Comparison of ENCODE assay signal across 27 cellular contexts in genomic region chr6:148727104-148727503, GRCh38.
A peak's percentile ranks its signal among the peaks of the same experiment; 100 is the strongest.
DNase-seq lines count a peak whose midpoint lies in the region; TF ChIP-seq lines count a peak whose summit lies in the region.
"Had no signal": no experiment of that assay in that cellular context is flagged by ENCODE, and none has a peak within 500 bp of the region (broad histone marks: within the 10 kb centered on the region; RNA-seq: fewer than 3 reads in every experiment).

No MANE protein-coding gene starts in this region.

- TF ChIP-seq CTCF in HEK293 (tag by site-specific recombination; IDR thresholded peaks at IDR 0.05), result no peak

- CTCF ChIA-PET in HEK293 (lab: Yijun Ruan, JAX), result interaction anchor here (1.2 kb wide), 1 partner anchor 149 kb away, joined by 3 read pairs; no protein-coding TSS in a partner anchor

- POLR2A ChIA-PET in HEK293 (lab: Yijun Ruan, JAX), result no interaction called here

- H3K4me1 ChIP-seq in HEK293 (ENCODE audit: control insufficient read depth, insufficient read depth, low read length), result no peaks in the 10 kb centered on the region
- H3K4me1 ChIP-seq: A549; BE2C; BLaER1; BLaER1 treated with 17β-estradiol and CSF1 and Interleukin-3, amounts not matched to agents 10 nM and 100 nM; Caco-2 had no signal

- H3K4me3 ChIP-seq in HEK293 (ENCODE audit: low read depth, low read length), result no peak overlapping the region
- H3K4me3 ChIP-seq: A549; BLaER1; BLaER1 treated with 17β-estradiol and CSF1 and Interleukin-3, amounts not matched to agents 10 nM and 100 nM had no signal

- no peak for DNase-seq in activated gamma-delta T cell treated with Interleukin-2 at 50 U/mL for 16 hours
- DNase-seq: 8988T; ACHN; AML-193; BE2C; C1 segment of cervical spinal cord; Caco-2; Calu3; CD4-positive, alpha-beta memory T cell; CD4-positive, alpha-beta T cell; CD4-positive, CD25-positive, alpha-beta regulatory T cell; CD8-positive, alpha-beta memory T cell; CD8-positive, alpha-beta T cell; COR-L47; DMS 273 treated with DMSO at 0.1 percent for 48 hours; DMS153; DMS53; DMS79; DMS79 treated with DMSO at 0.1 percent for 48 hours; DND-41; EL had no signal

- H3K36me3 ChIP-seq in HEK293 (ENCODE audit: control insufficient read depth in 2 of 2, insufficient read depth in 1 of 2, low read length in 2 of 2), result no peaks in the 10 kb centered on the region
- H3K36me3 ChIP-seq: BE2C; BLaER1; BLaER1 treated with 17β-estradiol and CSF1 and Interleukin-3, amounts not matched to agents 10 nM and 100 nM had no signal

- no peak overlapping the region for H3K27ac ChIP-seq in HEK293 (ENCODE audit: extremely low read depth, low read depth, low read length)
- H3K27ac ChIP-seq: 22Rv1; A549; BLaER1; BLaER1 treated with 17β-estradiol and CSF1 and Interleukin-3, amounts not matched to agents 10 nM and 100 nM; C4-2B had no signal

- H3K9me3 ChIP-seq in HEK293 (ENCODE audit: control insufficient read depth, insufficient read depth, low read depth, low read length), result no peaks in the 10 kb centered on the region; the same call in 1 of the 2 replicates
- H3K9me3 ChIP-seq: A549, BE2C, Caco-2 had no signal

TF ChIP-seq in HEK293, 187 proteins besides CTCF, POLR2A, EP300 and RAD21:
- TF ChIP-seq ZFP41 (tag by site-specific recombination; IDR thresholded peaks at IDR 0.05; ENCODE audit: borderline replicate concordance) (no peak), ZNF248 (tag by site-specific recombination; IDR thresholded peaks at IDR 0.05) (peak; percentile 93)
